Comparison of ENCODE assay signal across 8 cellular contexts in genomic region chr20:49713779-49714712, GRCh38. TPM values are rescaled to one million over a fixed set of nuclear protein-coding genes. Genes with fewer than 3 reads are reported as not detected.
DNase-seq lines count a peak whose midpoint lies in the region; ATAC-seq and TF ChIP-seq lines count a peak whose summit lies in the region.

Gene B4GALT5 (minus strand): TSS chr20:49713878. CDS start chr20:49713690, 188 bp downstream.

- no peaks in the 10 kb centered on the region for H3K9me2 ChIP-seq in hepatocyte (replicated peaks; ENCODE audit: insufficient read depth)

- peaks cover 31% of the 10 kb centered on the region for H4K20me1 ChIP-seq in hepatocyte (ENCODE audit: insufficient read depth, poor library complexity, severe bottlenecking)

- peak within 1 kb of the TSS; percentile 85 for H3K4me2 ChIP-seq in hepatocyte

- H3K4me3 ChIP-seq in GM12865 (ENCODE audit: low read depth, low read length) (peak within 1 kb of the TSS; percentile 78), hepatocyte (peak within 1 kb of the TSS; percentile 92), rectal smooth muscle tissue (ENCODE audit: low read length) (peak within 1 kb of the TSS; percentile 85)

- H2AFZ ChIP-seq in hepatocyte = peak within 1 kb of the TSS; percentile 55

- H3K79me2 ChIP-seq in hepatocyte = peaks cover 51% of the 10 kb centered on the region

- TF ChIP-seq CTCF in GM12865 (IDR thresholded peaks at IDR 0.05; ENCODE audit: insufficient read depth, low read depth, low read length, missing control alignments) = no peak
- TF ChIP-seq CTCF in hepatocyte (IDR thresholded peaks at IDR 0.05; ENCODE audit: poor library complexity) = no peak

- ATAC-seq in HG02610 (IDR thresholded peaks at IDR 0.05; ENCODE audit: unreplicated experiment) = peak; percentile 78
- no peak for ATAC-seq in GM21447 (IDR thresholded peaks at IDR 0.05; ENCODE audit: unreplicated experiment)

- peak within 1 kb of the TSS; percentile 96 for H3K27ac ChIP-seq in hepatocyte
- H3K27ac ChIP-seq in rectal smooth muscle tissue (ENCODE audit: low read depth, low read length) = peak within 1 kb of the TSS; percentile 89

- no peaks in the 10 kb centered on the region for H3K27me3 ChIP-seq in hepatocyte
- H3K27me3 ChIP-seq in rectal smooth muscle tissue (ENCODE audit: control insufficient read depth, insufficient read depth, low read length) = no peaks in the 10 kb centered on the region

- 12% methylated on average over 37 of the region's 66 CpGs for WGBS in hepatocyte (ENCODE audit: low lambda C conversion rate, missing lambda C conversion rate)

- no peaks in the 10 kb centered on the region for H3K36me3 ChIP-seq in hepatocyte (replicated peaks; ENCODE audit: insufficient read depth, low read depth)
- H3K36me3 ChIP-seq in rectal smooth muscle tissue (ENCODE audit: control insufficient read depth, insufficient read depth, low read length) = no peaks in the 10 kb centered on the region

- H3K4me1 ChIP-seq in hepatocyte (ENCODE audit: insufficient read depth) = peaks cover 21% of the 10 kb centered on the region
- H3K4me1 ChIP-seq in rectal smooth muscle tissue (ENCODE audit: control insufficient read depth, insufficient read depth, low read length) = peaks cover 13% of the 10 kb centered on the region

- DNase-seq in GM12865 (ENCODE audit: low read depth) = peak; percentile 85
- peak; percentile 44 for DNase-seq in NCI-H1417 treated with DMSO at 0.1 percent for 48 hours (lab: John Stamatoyannopoulos, UW)
- DNase-seq in T-helper 9 cell = peak; percentile 54
- peak; percentile 96 for DNase-seq in astrocyte of the hippocampus (ENCODE audit: low read depth, low spot score)
- peak; percentile 91 for DNase-seq in hepatocyte (ENCODE audit: low spot score)

- peak within 1 kb of the TSS; percentile 86 for H3K9ac ChIP-seq in rectal smooth muscle tissue (ENCODE audit: low read length)

- no peaks in the 10 kb centered on the region for H3K9me3 ChIP-seq in hepatocyte (ENCODE audit: low read depth)

RNA-seq across cellular contexts. Expression of gene B4GALT5, which starts in this region (rescaled TPM):
- total RNA-seq in hepatocyte = 41.8 and 42.5 TPM in 2 replicates
- polyA plus RNA-seq in hepatocyte = 12.0 and 12.9 TPM in 2 replicates

Comparison
In these comparisons a context has a peak if more than half of its experiments do, and no peak if none do; other contexts are left out.
1. DNase-seq: peak in every context shown above with its lines; median percentile 96 in astrocyte of the hippocampus; 91 in hepatocyte; 85 in GM12865; 54 in T-helper 9 cell; 44 in NCI-H1417 treated with DMSO at 0.1 percent for 48 hours.